Comparison of ENCODE assay signal across 2 cellular contexts in the genomic region with DNA sequence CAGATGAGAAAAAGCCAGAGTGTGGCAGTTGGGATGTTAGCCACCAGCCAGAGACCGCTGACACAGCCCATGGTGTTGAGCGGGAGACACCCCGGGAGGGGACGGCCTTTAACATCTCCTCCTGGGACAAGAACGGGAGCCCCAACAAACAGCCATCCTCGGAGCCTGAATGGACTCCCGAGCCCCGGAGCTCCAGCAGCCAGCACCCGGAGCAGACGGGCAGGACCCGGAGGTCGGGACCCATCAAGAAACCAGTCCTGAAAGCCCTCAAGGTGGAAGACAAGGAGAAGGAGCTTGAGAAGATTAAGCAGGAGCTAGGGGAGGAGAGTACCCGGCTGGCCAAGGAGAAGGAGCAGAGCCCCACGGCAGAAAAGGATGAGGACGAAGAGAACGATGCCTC.
TF ChIP-seq lines count a peak whose summit lies in the region.

No MANE protein-coding gene starts in this region.

TF ChIP-seq in GM23338, 12 proteins besides CTCF, POLR2A, EP300 and RAD21:
- TF ChIP-seq NANOG (IDR thresholded peaks at IDR 0.05; ENCODE audit: borderline replicate concordance) (no peak), EZH2 (IDR thresholded peaks at IDR 0.05; ENCODE audit: low read depth, unreplicated experiment) (no peak), STAT1 (IDR thresholded peaks at IDR 0.05; ENCODE audit: unreplicated experiment) (no peak), ZNF114 (CRISPR knock-in tag; IDR thresholded peaks at IDR 0.05) (no peak), POLR2AphosphoS5 (IDR thresholded peaks at IDR 0.05; ENCODE audit: low read depth) (no peak; the same call in 1 of the 2 replicates), JUNB (IDR thresholded peaks at IDR 0.05; ENCODE audit: unreplicated experiment) (no peak), ZNF331 (CRISPR knock-in tag; IDR thresholded peaks at IDR 0.05; ENCODE audit: low read depth) (no peak)
- TF ChIP-seq, protein P1, sequence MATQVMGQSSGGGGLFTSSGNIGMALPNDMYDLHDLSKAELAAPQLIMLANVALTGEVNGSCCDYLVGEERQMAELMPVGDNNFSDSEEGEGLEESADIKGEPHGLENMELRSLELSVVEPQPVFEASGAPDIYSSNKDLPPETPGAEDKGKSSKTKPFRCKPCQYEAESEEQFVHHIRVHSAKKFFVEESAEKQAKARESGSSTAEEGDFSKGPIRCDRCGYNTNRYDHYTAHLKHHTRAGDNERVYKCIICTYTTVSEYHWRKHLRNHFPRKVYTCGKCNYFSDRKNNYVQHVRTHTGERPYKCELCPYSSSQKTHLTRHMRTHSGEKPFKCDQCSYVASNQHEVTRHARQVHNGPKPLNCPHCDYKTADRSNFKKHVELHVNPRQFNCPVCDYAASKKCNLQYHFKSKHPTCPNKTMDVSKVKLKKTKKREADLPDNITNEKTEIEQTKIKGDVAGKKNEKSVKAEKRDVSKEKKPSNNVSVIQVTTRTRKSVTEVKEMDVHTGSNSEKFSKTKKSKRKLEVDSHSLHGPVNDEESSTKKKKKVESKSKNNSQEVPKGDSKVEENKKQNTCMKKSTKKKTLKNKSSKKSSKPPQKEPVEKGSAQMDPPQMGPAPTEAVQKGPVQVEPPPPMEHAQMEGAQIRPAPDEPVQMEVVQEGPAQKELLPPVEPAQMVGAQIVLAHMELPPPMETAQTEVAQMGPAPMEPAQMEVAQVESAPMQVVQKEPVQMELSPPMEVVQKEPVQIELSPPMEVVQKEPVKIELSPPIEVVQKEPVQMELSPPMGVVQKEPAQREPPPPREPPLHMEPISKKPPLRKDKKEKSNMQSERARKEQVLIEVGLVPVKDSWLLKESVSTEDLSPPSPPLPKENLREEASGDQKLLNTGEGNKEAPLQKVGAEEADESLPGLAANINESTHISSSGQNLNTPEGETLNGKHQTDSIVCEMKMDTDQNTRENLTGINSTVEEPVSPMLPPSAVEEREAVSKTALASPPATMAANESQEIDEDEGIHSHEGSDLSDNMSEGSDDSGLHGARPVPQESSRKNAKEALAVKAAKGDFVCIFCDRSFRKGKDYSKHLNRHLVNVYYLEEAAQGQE (IDR thresholded peaks at IDR 0.05; ENCODE audit: unreplicated experiment): no peak
- TF ChIP-seq, protein P2, sequence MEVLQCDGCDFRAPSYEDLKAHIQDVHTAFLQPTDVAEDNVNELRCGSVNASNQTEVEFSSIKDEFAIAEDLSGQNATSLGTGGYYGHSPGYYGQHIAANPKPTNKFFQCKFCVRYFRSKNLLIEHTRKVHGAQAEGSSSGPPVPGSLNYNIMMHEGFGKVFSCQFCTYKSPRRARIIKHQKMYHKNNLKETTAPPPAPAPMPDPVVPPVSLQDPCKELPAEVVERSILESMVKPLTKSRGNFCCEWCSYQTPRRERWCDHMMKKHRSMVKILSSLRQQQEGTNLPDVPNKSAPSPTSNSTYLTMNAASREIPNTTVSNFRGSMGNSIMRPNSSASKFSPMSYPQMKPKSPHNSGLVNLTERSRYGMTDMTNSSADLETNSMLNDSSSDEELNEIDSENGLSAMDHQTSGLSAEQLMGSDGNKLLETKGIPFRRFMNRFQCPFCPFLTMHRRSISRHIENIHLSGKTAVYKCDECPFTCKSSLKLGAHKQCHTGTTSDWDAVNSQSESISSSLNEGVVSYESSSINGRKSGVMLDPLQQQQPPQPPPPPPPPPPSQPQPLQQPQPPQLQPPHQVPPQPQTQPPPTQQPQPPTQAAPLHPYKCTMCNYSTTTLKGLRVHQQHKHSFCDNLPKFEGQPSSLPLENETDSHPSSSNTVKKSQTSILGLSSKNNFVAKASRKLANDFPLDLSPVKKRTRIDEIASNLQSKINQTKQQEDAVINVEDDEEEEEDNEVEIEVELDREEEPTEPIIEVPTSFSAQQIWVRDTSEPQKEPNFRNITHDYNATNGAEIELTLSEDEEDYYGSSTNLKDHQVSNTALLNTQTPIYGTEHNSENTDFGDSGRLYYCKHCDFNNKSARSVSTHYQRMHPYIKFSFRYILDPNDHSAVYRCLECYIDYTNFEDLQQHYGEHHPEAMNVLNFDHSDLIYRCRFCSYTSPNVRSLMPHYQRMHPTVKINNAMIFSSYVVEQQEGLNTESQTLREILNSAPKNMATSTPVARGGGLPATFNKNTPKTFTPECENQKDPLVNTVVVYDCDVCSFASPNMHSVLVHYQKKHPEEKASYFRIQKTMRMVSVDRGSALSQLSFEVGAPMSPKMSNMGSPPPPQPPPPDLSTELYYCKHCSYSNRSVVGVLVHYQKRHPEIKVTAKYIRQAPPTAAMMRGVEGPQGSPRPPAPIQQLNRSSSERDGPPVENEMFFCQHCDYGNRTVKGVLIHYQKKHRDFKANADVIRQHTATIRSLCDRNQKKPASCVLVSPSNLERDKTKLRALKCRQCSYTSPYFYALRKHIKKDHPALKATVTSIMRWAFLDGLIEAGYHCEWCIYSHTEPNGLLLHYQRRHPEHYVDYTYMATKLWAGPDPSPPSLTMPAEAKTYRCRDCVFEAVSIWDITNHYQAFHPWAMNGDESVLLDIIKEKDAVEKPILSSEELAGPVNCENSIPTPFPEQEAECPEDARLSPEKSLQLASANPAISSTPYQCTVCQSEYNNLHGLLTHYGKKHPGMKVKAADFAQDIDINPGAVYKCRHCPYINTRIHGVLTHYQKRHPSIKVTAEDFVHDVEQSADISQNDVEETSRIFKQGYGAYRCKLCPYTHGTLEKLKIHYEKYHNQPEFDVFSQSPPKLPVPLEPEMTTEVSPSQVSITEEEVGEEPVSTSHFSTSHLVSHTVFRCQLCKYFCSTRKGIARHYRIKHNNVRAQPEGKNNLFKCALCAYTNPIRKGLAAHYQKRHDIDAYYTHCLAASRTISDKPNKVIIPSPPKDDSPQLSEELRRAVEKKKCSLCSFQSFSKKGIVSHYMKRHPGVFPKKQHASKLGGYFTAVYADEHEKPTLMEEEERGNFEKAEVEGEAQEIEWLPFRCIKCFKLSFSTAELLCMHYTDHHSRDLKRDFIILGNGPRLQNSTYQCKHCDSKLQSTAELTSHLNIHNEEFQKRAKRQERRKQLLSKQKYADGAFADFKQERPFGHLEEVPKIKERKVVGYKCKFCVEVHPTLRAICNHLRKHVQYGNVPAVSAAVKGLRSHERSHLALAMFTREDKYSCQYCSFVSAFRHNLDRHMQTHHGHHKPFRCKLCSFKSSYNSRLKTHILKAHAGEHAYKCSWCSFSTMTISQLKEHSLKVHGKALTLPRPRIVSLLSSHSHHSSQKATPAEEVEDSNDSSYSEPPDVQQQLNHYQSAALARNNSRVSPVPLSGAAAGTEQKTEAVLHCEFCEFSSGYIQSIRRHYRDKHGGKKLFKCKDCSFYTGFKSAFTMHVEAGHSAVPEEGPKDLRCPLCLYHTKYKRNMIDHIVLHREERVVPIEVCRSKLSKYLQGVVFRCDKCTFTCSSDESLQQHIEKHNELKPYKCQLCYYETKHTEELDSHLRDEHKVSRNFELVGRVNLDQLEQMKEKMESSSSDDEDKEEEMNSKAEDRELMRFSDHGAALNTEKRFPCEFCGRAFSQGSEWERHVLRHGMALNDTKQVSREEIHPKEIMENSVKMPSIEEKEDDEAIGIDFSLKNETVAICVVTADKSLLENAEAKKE (CRISPR knock-in tag; IDR thresholded peaks at IDR 0.05): no peak
- TF ChIP-seq, protein P3, sequence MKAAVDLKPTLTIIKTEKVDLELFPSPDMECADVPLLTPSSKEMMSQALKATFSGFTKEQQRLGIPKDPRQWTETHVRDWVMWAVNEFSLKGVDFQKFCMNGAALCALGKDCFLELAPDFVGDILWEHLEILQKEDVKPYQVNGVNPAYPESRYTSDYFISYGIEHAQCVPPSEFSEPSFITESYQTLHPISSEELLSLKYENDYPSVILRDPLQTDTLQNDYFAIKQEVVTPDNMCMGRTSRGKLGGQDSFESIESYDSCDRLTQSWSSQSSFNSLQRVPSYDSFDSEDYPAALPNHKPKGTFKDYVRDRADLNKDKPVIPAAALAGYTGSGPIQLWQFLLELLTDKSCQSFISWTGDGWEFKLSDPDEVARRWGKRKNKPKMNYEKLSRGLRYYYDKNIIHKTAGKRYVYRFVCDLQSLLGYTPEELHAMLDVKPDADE (IDR thresholded peaks at IDR 0.05): no peak
TF ChIP-seq in GM23338: peak in this region for 0.

TF ChIP-seq in endothelial cell of umbilical vein, 7 proteins besides CTCF, POLR2A, EP300 and RAD21:
- TF ChIP-seq FOS (IDR thresholded peaks at IDR 0.05; ENCODE audit: borderline replicate concordance, insufficient read depth, low read length) (no peak), MYC (IDR thresholded peaks at IDR 0.05; ENCODE audit: low read depth, low read length) (no peak), GATA2 (IDR thresholded peaks at IDR 0.05; ENCODE audit: insufficient read depth, insufficient read length, low read depth, low read length) (no peak), POLR2AphosphoS5 (IDR thresholded peaks at IDR 0.05; ENCODE audit: insufficient read depth, low read depth, low read length) (no peak), EZH2 (IDR thresholded peaks at IDR 0.05; ENCODE audit: borderline replicate concordance, low read depth, low read length, severe bottlenecking) (no peak), JUN (IDR thresholded peaks at IDR 0.05; ENCODE audit: borderline replicate concordance, insufficient read depth, insufficient read length, low read depth) (no peak)
- TF ChIP-seq, protein P4, sequence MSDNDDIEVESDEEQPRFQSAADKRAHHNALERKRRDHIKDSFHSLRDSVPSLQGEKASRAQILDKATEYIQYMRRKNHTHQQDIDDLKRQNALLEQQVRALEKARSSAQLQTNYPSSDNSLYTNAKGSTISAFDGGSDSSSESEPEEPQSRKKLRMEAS (IDR thresholded peaks at IDR 0.05; ENCODE audit: insufficient read depth, insufficient read length): no peak
